Comparison of ENCODE assay signal across 9 cellular contexts in genomic region chr7:90720970-90721768, GRCh38.
A peak's percentile ranks its signal among the peaks of the same experiment; 100 is the strongest.
DNase-seq lines count a peak whose midpoint lies in the region; ATAC-seq and TF ChIP-seq lines count a peak whose summit lies in the region.
"Had no signal": no experiment of that assay in that cellular context is flagged by ENCODE, and none has a peak within 500 bp of the region (broad histone marks: within the 10 kb centered on the region; RNA-seq: fewer than 3 reads in every experiment).

No MANE protein-coding gene starts in this region.

- H3K9me3 Mint-ChIP-seq in osteocyte (ENCODE audit: unreplicated experiment) = no peaks in the 10 kb centered on the region
- H3K9me3 Mint-ChIP-seq: activated CD8-positive, alpha-beta T cell treated with anti-CD3 and anti-CD28 coated beads for 36 hours had no signal

- peaks cover 5% of the 10 kb centered on the region for H3K36me3 Mint-ChIP-seq in osteocyte (ENCODE audit: unreplicated experiment)
- no peaks in the 10 kb centered on the region for H3K36me3 Mint-ChIP-seq in T-helper 17 cell (ENCODE audit: low read depth)

- DNase-seq in GM03348 (ENCODE audit: low spot score) = peak; percentile 61
- peak; percentile 15 for DNase-seq in MG63
- peak; percentile 78 for DNase-seq in fibroblast of gingiva (ENCODE audit: low read depth)
- no peak for DNase-seq in osteocyte (ENCODE audit: extremely low spot score, unreplicated experiment)
- DNase-seq in T-helper 17 cell = no peak
- no peak for DNase-seq in T-helper 1 cell
- DNase-seq: activated CD8-positive, alpha-beta T cell treated with anti-CD3 and anti-CD28 coated beads for 36 hours had no signal

- TF ChIP-seq CTCF in osteocyte (IDR thresholded peaks at IDR 0.05) = no peak

- H3K4me3 Mint-ChIP-seq in osteocyte (ENCODE audit: unreplicated experiment) (peak overlapping the region; percentile 15), T-helper 17 cell (no peak overlapping the region)
- H3K4me3 Mint-ChIP-seq: activated CD8-positive, alpha-beta T cell treated with anti-CD3 and anti-CD28 coated beads for 36 hours had no signal

- H3K4me1 Mint-ChIP-seq in osteocyte (ENCODE audit: unreplicated experiment) = peaks cover 94% of the 10 kb centered on the region
- no peaks in the 10 kb centered on the region for H3K4me1 Mint-ChIP-seq in T-helper 17 cell

- H3K27me3 Mint-ChIP-seq in osteocyte (ENCODE audit: unreplicated experiment) (no peaks in the 10 kb centered on the region), T-helper 17 cell (no peaks in the 10 kb centered on the region)
- H3K27me3 Mint-ChIP-seq: activated CD8-positive, alpha-beta T cell treated with anti-CD3 and anti-CD28 coated beads for 36 hours had no signal

- peak overlapping the region; percentile 91 for H3K27ac Mint-ChIP-seq in osteocyte (ENCODE audit: unreplicated experiment)
- no peak overlapping the region for H3K27ac Mint-ChIP-seq in T-helper 17 cell
- H3K27ac Mint-ChIP-seq: activated CD8-positive, alpha-beta T cell treated with anti-CD3 and anti-CD28 coated beads for 36 hours had no signal

- H3K36me3 ChIP-seq in MG63 = no peaks in the 10 kb centered on the region

- no peak for ATAC-seq in T-helper 17 cell
- ATAC-seq in GM19328 (IDR thresholded peaks at IDR 0.05; ENCODE audit: unreplicated experiment) = no peak
- no peak for ATAC-seq in HG03095 (IDR thresholded peaks at IDR 0.05; ENCODE audit: unreplicated experiment)
- ATAC-seq: activated CD8-positive, alpha-beta T cell treated with anti-CD3 and anti-CD28 coated beads for 36 hours had no signal

- H3K9me3 ChIP-seq in MG63 = no peaks in the 10 kb centered on the region
- H3K9me3 ChIP-seq in T-helper 17 cell (ENCODE audit: control insufficient read depth, low read length, poor library complexity, severe bottlenecking) = no peaks in the 10 kb centered on the region

- no peaks in the 10 kb centered on the region for H3K27me3 ChIP-seq in MG63

- no peak overlapping the region for H3K4me3 ChIP-seq in MG63

Comparison
In these comparisons a context has a peak if more than half of its experiments do, and no peak if none do; other contexts are left out.
1. DNase-seq: peak in GM03348 (single experiment), MG63 (single experiment) and fibroblast of gingiva (single experiment); none in osteocyte (single experiment), T-helper 17 cell (0 of 3) and T-helper 1 cell (0 of 5).